Comparison of ENCODE assay signal across 8 cellular contexts in genomic region chr22:33018232-33018864, GRCh38.
DNase-seq lines count a peak whose midpoint lies in the region; ATAC-seq and TF ChIP-seq lines count a peak whose summit lies in the region.
"Had no signal": no experiment of that assay in that cellular context is flagged by ENCODE, and none has a peak within 500 bp of the region (broad histone marks: within the 10 kb centered on the region; RNA-seq: fewer than 3 reads in every experiment).

No MANE protein-coding gene starts in this region.

- TF ChIP-seq CTCF in GM10248 (IDR thresholded peaks at IDR 0.05; ENCODE audit: control extremely low read depth, extremely low read depth, low read depth, missing control alignments), result peak; percentile 87
- peak; percentile 83 for TF ChIP-seq CTCF in WERI-Rb-1 (IDR thresholded peaks at IDR 0.05; ENCODE audit: low read depth, low read length)

- no peak for ATAC-seq in effector memory CD8-positive, alpha-beta T cell (replicated peaks)
- ATAC-seq in memory B cell (ENCODE audit: low read depth), result peak; percentile 63
- no peak for ATAC-seq in GM21423 (IDR thresholded peaks at IDR 0.05; ENCODE audit: unreplicated experiment)

- H3K9me3 ChIP-seq in WERI-Rb-1 (ENCODE audit: severe bottlenecking), result no peaks in the 10 kb centered on the region

- H3K4me3 Mint-ChIP-seq in effector memory CD8-positive, alpha-beta T cell, result no peak overlapping the region
- H3K4me3 Mint-ChIP-seq in memory B cell, result no peak overlapping the region
- H3K4me3 Mint-ChIP-seq: stimulated activated naive CD8-positive, alpha-beta T cell treated with anti-CD3 and anti-CD28 coated beads, Interleukin-15, Interleukin-2, amounts not matched to agents 100 ng/mL and 50 ng/mL, for 24 hours had no signal

- no peak overlapping the region for H3K27ac Mint-ChIP-seq in effector memory CD8-positive, alpha-beta T cell
- no peak overlapping the region for H3K27ac Mint-ChIP-seq in memory B cell
- H3K27ac Mint-ChIP-seq: stimulated activated naive CD8-positive, alpha-beta T cell treated with anti-CD3 and anti-CD28 coated beads, Interleukin-15, Interleukin-2, amounts not matched to agents 100 ng/mL and 50 ng/mL, for 24 hours had no signal

- CTCF ChIA-PET in GM10248 (lab: Yijun Ruan, JAX), result interaction anchor here (0.7 to 4.6 kb wide), 28 partner anchors 10 to 366 kb away, joined by 3 to 37 read pairs (median 8); partner anchors contain the start of gene SYN3

- H3K9me3 Mint-ChIP-seq in effector memory CD8-positive, alpha-beta T cell, result no peaks in the 10 kb centered on the region
- no peaks in the 10 kb centered on the region for H3K9me3 Mint-ChIP-seq in memory B cell
- H3K9me3 Mint-ChIP-seq: stimulated activated naive CD8-positive, alpha-beta T cell treated with anti-CD3 and anti-CD28 coated beads, Interleukin-15, Interleukin-2, amounts not matched to agents 100 ng/mL and 50 ng/mL, for 24 hours had no signal

- no peaks in the 10 kb centered on the region for H3K36me3 ChIP-seq in WERI-Rb-1

- no peaks in the 10 kb centered on the region for H3K36me3 Mint-ChIP-seq in effector memory CD8-positive, alpha-beta T cell (ENCODE audit: insufficient read depth)
- no peaks in the 10 kb centered on the region for H3K36me3 Mint-ChIP-seq in memory B cell

- H3K4me3 ChIP-seq in WERI-Rb-1 (ENCODE audit: low read depth, low read length), result no peak overlapping the region

- H3K27me3 Mint-ChIP-seq in effector memory CD8-positive, alpha-beta T cell, result peaks cover 0 to 13% of the 10 kb centered on the region in 2 donors
- H3K27me3 Mint-ChIP-seq in memory B cell, result peaks cover 2% of the 10 kb centered on the region
- H3K27me3 Mint-ChIP-seq: stimulated activated naive CD8-positive, alpha-beta T cell treated with anti-CD3 and anti-CD28 coated beads, Interleukin-15, Interleukin-2, amounts not matched to agents 100 ng/mL and 50 ng/mL, for 24 hours had no signal

- POLR2A ChIA-PET in GM10248 (lab: Yijun Ruan, JAX), result no interaction called here

- H3K4me1 Mint-ChIP-seq in effector memory CD8-positive, alpha-beta T cell (ENCODE audit: low read depth in 2 of 2), result peaks cover 0 to 2% of the 10 kb centered on the region in 2 donors
- H3K4me1 Mint-ChIP-seq in memory B cell, result peaks cover 6% of the 10 kb centered on the region

- peak; percentile 64 for DNase-seq in GM10248 (ENCODE audit: extremely low spot score)
- DNase-seq in LoVo (ENCODE audit: low spot score), result peak; percentile 48
- peak; percentile 77 for DNase-seq in WERI-Rb-1
- peak in 2 of 3 experiments; percentile 3 for DNase-seq in effector memory CD8-positive, alpha-beta T cell
- peak; percentile 54 to 66 for DNase-seq in memory B cell (ENCODE audit: low spot score in 2 of 2)
- DNase-seq in substantia nigra (lab: John Stamatoyannopoulos, UW), result peak in 35 of 49 donors; percentile 4 to 64 (median 35)

- no peaks in the 10 kb centered on the region for H3K27me3 ChIP-seq in WERI-Rb-1 (ENCODE audit: insufficient read depth, low read depth, severe bottlenecking)

- H3K27ac ChIP-seq in WERI-Rb-1, result no peak overlapping the region
- no peak overlapping the region for H3K27ac ChIP-seq in substantia nigra (ENCODE audit: low read depth, low read length, poor library complexity, severe bottlenecking)

Comparison
In these comparisons a context has a peak if more than half of its experiments do, and no peak if none do; other contexts are left out.
1. DNase-seq: peak in every context shown above with its lines; median percentile 77 in WERI-Rb-1; 64 in GM10248; 60 in memory B cell; 48 in LoVo; 35 in substantia nigra; 3 in effector memory CD8-positive, alpha-beta T cell.